21 cellular contexts compared by ENCODE assay signal in the genomic region with DNA sequence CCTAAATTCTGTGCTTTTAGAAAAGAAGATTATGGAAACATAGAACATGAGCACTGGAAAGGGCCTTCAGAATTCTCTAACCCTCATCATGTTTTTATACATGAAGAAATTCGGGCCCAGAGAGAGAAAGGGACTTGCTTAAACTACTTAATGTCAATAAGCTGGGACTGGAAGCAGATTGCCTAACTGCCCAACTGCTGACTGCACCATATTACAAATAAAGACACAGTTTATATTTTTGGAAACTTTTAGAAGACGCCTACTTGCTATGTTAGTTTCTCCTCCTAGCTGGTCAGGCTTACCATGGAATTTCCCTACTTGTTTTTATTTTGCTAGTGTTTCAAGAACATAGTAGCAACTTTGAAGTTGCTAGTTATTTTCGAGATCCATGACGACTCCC. TPM values are rescaled to one million over a fixed set of nuclear protein-coding genes. Genes with fewer than 3 reads are reported as not detected.
DNase-seq lines count a peak whose midpoint lies in the region; ATAC-seq and TF ChIP-seq lines count a peak whose summit lies in the region.
"Had no signal": no experiment of that assay in that cellular context is flagged by ENCODE, and none has a peak within 500 bp of the region (broad histone marks: within the 10 kb centered on the region; RNA-seq: fewer than 3 reads in every experiment).

No MANE protein-coding gene starts in this region.

- H2AFZ ChIP-seq in hepatocyte (no peak overlapping the region), neuronal stem cell (ENCODE audit: low read length) (no peak overlapping the region)

- no peak overlapping the region for H2BK5ac ChIP-seq in neuronal stem cell (ENCODE audit: low read length)

- H4K20me1 ChIP-seq in hepatocyte (ENCODE audit: insufficient read depth, poor library complexity, severe bottlenecking) = no peaks in the 10 kb centered on the region

- no peak overlapping the region for H4K91ac ChIP-seq in neuronal stem cell (ENCODE audit: low read depth, low read length, poor library complexity)

- no peak overlapping the region for H3K4ac ChIP-seq in neuronal stem cell (ENCODE audit: low read length)

- no peak overlapping the region for H2BK15ac ChIP-seq in neuronal stem cell (ENCODE audit: low read length)

- no peak overlapping the region for H2BK120ac ChIP-seq in neuronal stem cell (ENCODE audit: low read depth, low read length)

- H2AK5ac ChIP-seq in neuronal stem cell (ENCODE audit: low read depth, low read length) = no peak overlapping the region

- H3K4me3 ChIP-seq in right cardiac atrium (ENCODE audit: low read length) (no peak overlapping the region), esophagus squamous epithelium (no peak overlapping the region), stomach (no peak overlapping the region), aorta (ENCODE audit: low read length in 2 of 2) (no peak overlapping the region), hepatocyte (no peak overlapping the region), neuronal stem cell (ENCODE audit: low read length in 2 of 2) (no peak overlapping the region)
- H3K4me3 ChIP-seq: SK-N-MC had no signal

- H3K18ac ChIP-seq in neuronal stem cell (ENCODE audit: low read length) = no peak overlapping the region

- no peak for TF ChIP-seq EP300 in stomach (IDR thresholded peaks at IDR 0.05)

- no peak overlapping the region for H3K9ac ChIP-seq in neuronal stem cell (ENCODE audit: low read depth, low read length, poor library complexity)

- no peak overlapping the region for H3K23ac ChIP-seq in neuronal stem cell (ENCODE audit: low read depth, low read length, poor library complexity)

- H3K9me3 ChIP-seq in right cardiac atrium (ENCODE audit: control insufficient read depth, low read length) (no peaks in the 10 kb centered on the region), esophagus squamous epithelium (no peaks in the 10 kb centered on the region), stomach (no peaks in the 10 kb centered on the region), aorta (ENCODE audit: control insufficient read depth, low read length) (no peaks in the 10 kb centered on the region), hepatocyte (ENCODE audit: low read depth) (no peaks in the 10 kb centered on the region), neuronal stem cell (replicated peaks in 1 of 2; ENCODE audit: control insufficient read depth in 2 of 2, insufficient read depth in 1 of 2, low read depth in 1 of 2, low read length in 2 of 2) (no peaks in the 10 kb centered on the region)

- H3K79me1 ChIP-seq in neuronal stem cell (ENCODE audit: low read depth, low read length) = no peaks in the 10 kb centered on the region

- H2BK12ac ChIP-seq in neuronal stem cell (ENCODE audit: low read length) = no peak overlapping the region

- no peak overlapping the region for H4K8ac ChIP-seq in neuronal stem cell (ENCODE audit: low read depth, low read length)

- no peak overlapping the region for H3K4me2 ChIP-seq in hepatocyte
- no peak overlapping the region for H3K4me2 ChIP-seq in neuronal stem cell (ENCODE audit: insufficient read depth, low read length, poor library complexity, severe bottlenecking)

- peaks cover 0 to 18% (median 0%) of the 10 kb centered on the region in 3 donors for H3K36me3 ChIP-seq in esophagus squamous epithelium
- H3K36me3 ChIP-seq in stomach = peaks cover 0 to 4% (median 0%) of the 10 kb centered on the region in 4 donors
- H3K36me3 ChIP-seq in aorta (ENCODE audit: control insufficient read depth in 1 of 2, insufficient read depth in 2 of 2, low read length in 1 of 2) = no peaks in the 10 kb centered on the region
- no peaks in the 10 kb centered on the region for H3K36me3 ChIP-seq in hepatocyte (replicated peaks; ENCODE audit: insufficient read depth, low read depth)
- peaks cover 2 to 5% of the 10 kb centered on the region in 2 donors for H3K36me3 ChIP-seq in neuronal stem cell (replicated peaks in 1 of 2; ENCODE audit: control insufficient read depth in 2 of 2, insufficient read depth in 2 of 2, low read length in 2 of 2)

- WGBS in right cardiac atrium = 72% methylated on average over 4 of the region's 4 CpGs
- 57 to 65% methylated on average over 4 of the region's 4 CpGs for WGBS in esophagus squamous epithelium, 2 donors
- 65 to 77% (median 71%) methylated on average over 4 of the region's 4 CpGs for WGBS in stomach, 5 donors
- WGBS in aorta, 2 donors = 7 to 32% methylated on average over 4 of the region's 4 CpGs
- 72% methylated on average over 4 of the region's 4 CpGs for WGBS in hepatocyte (ENCODE audit: low lambda C conversion rate, missing lambda C conversion rate)
- no CpG with 5 or more reads among the region's 4 CpGs for WGBS in neuronal stem cell (ENCODE audit: extremely low coverage in 2 of 2, insufficient read length in 2 of 2, insufficient replicate concordance in 1 of 2), 2 donors

- intact Hi-C loops in right cardiac atrium (cut with DNase I) (loop anchor here in 3 of 4 donors (10.0 kb wide), 3 partner anchors 82 to 132 kb away; partner anchors contain the start of gene FHL1 (in 1 of the 3)), left ventricle myocardium superior (cut with micrococcal nuclease) (loop anchor here (5.0 kb wide), 1 partner anchor 130 kb away; no protein-coding TSS in a partner anchor), esophagus squamous epithelium (cut with DNase I) (no loop called here), stomach (cut with DNase I; ENCODE audit: low total_unique reads) (no loop called here), aorta (cut with DNase I) (loop anchor here (5.0 kb wide), 2 partner anchors 90 to 130 kb away; no protein-coding TSS in a partner anchor)

- no peak overlapping the region for H3K14ac ChIP-seq in neuronal stem cell (ENCODE audit: low read length)

- H3K4me1 ChIP-seq in right cardiac atrium (ENCODE audit: control insufficient read depth, insufficient read depth, low read length) = peaks cover 1% of the 10 kb centered on the region
- peaks cover 0 to 9% (median 0%) of the 10 kb centered on the region in 3 donors for H3K4me1 ChIP-seq in esophagus squamous epithelium
- H3K4me1 ChIP-seq in stomach = no peaks in the 10 kb centered on the region
- no peaks in the 10 kb centered on the region for H3K4me1 ChIP-seq in aorta (ENCODE audit: control insufficient read depth in 1 of 2, insufficient read depth in 2 of 2, low read length in 2 of 2)
- H3K4me1 ChIP-seq in hepatocyte (ENCODE audit: insufficient read depth) = no peaks in the 10 kb centered on the region
- H3K4me1 ChIP-seq in neuronal stem cell (ENCODE audit: control insufficient read depth in 2 of 2, insufficient read depth in 1 of 2, low read depth in 1 of 2, low read length in 2 of 2) = no peaks in the 10 kb centered on the region

- no peak for TF ChIP-seq CTCF in esophagus squamous epithelium (IDR thresholded peaks at IDR 0.05)
- no peak for TF ChIP-seq CTCF in stomach (IDR thresholded peaks at IDR 0.05)
- TF ChIP-seq CTCF in hepatocyte (IDR thresholded peaks at IDR 0.05; ENCODE audit: poor library complexity) = no peak

- no peaks in the 10 kb centered on the region for H3K27me3 ChIP-seq in right cardiac atrium (ENCODE audit: control insufficient read depth, insufficient read depth)
- no peaks in the 10 kb centered on the region for H3K27me3 ChIP-seq in esophagus squamous epithelium
- H3K27me3 ChIP-seq in stomach = peaks cover 0 to 4% (median 0%) of the 10 kb centered on the region in 3 donors
- no peaks in the 10 kb centered on the region for H3K27me3 ChIP-seq in aorta (ENCODE audit: control insufficient read depth in 1 of 2, insufficient read depth in 2 of 2, low read length in 1 of 2)
- no peaks in the 10 kb centered on the region for H3K27me3 ChIP-seq in hepatocyte
- peaks cover 0 to 3% (median 0%) of the 10 kb centered on the region in 3 experiments for H3K27me3 ChIP-seq in neuronal stem cell (ENCODE audit: control insufficient read depth in 3 of 3, insufficient read depth in 3 of 3, low read depth in 1 of 3, low read length in 3 of 3)

- H3K27ac ChIP-seq in right cardiac atrium (ENCODE audit: low read length) (peak overlapping the region; percentile 37), esophagus squamous epithelium (peak overlapping the region; percentile 15 to 82 (median 76)), stomach (peak overlapping the region in 4 of 5 donors; percentile 66 to 84 (median 76)), aorta (ENCODE audit: low read depth in 1 of 2, low read length in 2 of 2) (peak overlapping the region; percentile 38 to 90), hepatocyte (no peak overlapping the region), neuronal stem cell (replicated peaks; ENCODE audit: low read length) (no peak overlapping the region)
- H3K27ac ChIP-seq: SK-N-MC had no signal

- H3K9me2 ChIP-seq in hepatocyte (replicated peaks; ENCODE audit: insufficient read depth) = no peaks in the 10 kb centered on the region

- TF ChIP-seq POLR2A in esophagus squamous epithelium (IDR thresholded peaks at IDR 0.05) = no peak
- no peak for TF ChIP-seq POLR2A in stomach (IDR thresholded peaks at IDR 0.05)
- TF ChIP-seq POLR2A in GM18505 (IDR thresholded peaks at IDR 0.05; ENCODE audit: borderline replicate concordance, extremely low read depth, insufficient read depth, insufficient read length) = no peak

- DNase-seq in right cardiac atrium (no peak), left ventricle myocardium superior (no peak), esophagus squamous epithelium (lab: John Stamatoyannopoulos, UW) (no peak), stomach (no peak), aorta (no peak), hepatocyte (ENCODE audit: low spot score) (no peak), neuronal stem cell (ENCODE audit: low spot score) (no peak)
- DNase-seq: activated CD4-positive, alpha-beta T cell treated with anti-CD3 and anti-CD28 coated beads for 4 hours; activated T-cell treated with anti-CD3 and anti-CD28 coated beads, Interleukin-2, amount 50 U/mL, for 24 hours; GDM1; H9; KG1; naive thymus-derived CD4-positive, alpha-beta T cell; NCI-H1694; NCI-H526 treated with DMSO at 0.1 percent for 48 hours; RPMI8226; stimulated activated CD4-positive, alpha-beta T cell treated with anti-CD3 and anti-CD28 coated beads, Interleukin-4, amount 100 ng/mL, for 4 hours; stimulated activated naive CD4-positive, alpha-beta T cell treated with Interleukin-2 at 50 U/mL for 16 hours; T-helper 2 cell had no signal

- ATAC-seq in right cardiac atrium = no peak
- no peak for ATAC-seq in left ventricle myocardium superior
- no peak for ATAC-seq in aorta (ENCODE audit: low FRiP score)
- no peak for ATAC-seq in GM18505 (IDR thresholded peaks at IDR 0.05; ENCODE audit: unreplicated experiment)
- ATAC-seq: naive thymus-derived CD4-positive, alpha-beta T cell had no signal

- H3K79me2 ChIP-seq in hepatocyte = no peaks in the 10 kb centered on the region

RNA-seq across cellular contexts. Expression of gene SLC9A6, which starts 47.1 kb away (rescaled TPM):
- total RNA-seq in right cardiac atrium = 10 to 100 TPM; 16.8 to 19.8 (median 18.6) TPM
- 16.0 TPM for polyA plus RNA-seq in right cardiac atrium
- total RNA-seq in left ventricle myocardium superior = 17.3 TPM
- 10 to 100 TPM; 12.8 to 22.0 (median 13.1) TPM for total RNA-seq in esophagus squamous epithelium
- total RNA-seq in stomach = 10 to 100 TPM in 1 of 5 donors, 1 to 10 TPM in 3, under 1 TPM in 1; 0.58 to 26.4 (median 8.8) TPM
- polyA plus RNA-seq in stomach = 1 to 10 TPM; 1.2 to 6.9 (median 3.9) TPM
- 10 to 100 TPM; 14.7 to 17.2 TPM for total RNA-seq in aorta
- polyA plus RNA-seq in aorta = 10 to 100 TPM in 1 of 2 donors, 1 to 10 TPM in 1; 7.0 to 16.7 TPM
- total RNA-seq in hepatocyte = 12.8 and 21.6 TPM in 2 replicates
- polyA plus RNA-seq in hepatocyte = 9.6 and 11.2 TPM in 2 replicates
- polyA plus RNA-seq in neuronal stem cell (2013, experiment 1 of 2) = 7.7 TPM
- 7.8 TPM for polyA plus RNA-seq in neuronal stem cell (2013, experiment 2 of 2)

RNA-seq across cellular contexts. Expression of gene MMGT1, which starts 58.6 kb away (rescaled TPM):
- 10 to 100 TPM; 26.2 to 29.5 (median 26.5) TPM for total RNA-seq in right cardiac atrium
- 7.0 TPM for polyA plus RNA-seq in right cardiac atrium
- 24.7 TPM for total RNA-seq in left ventricle myocardium superior
- total RNA-seq in esophagus squamous epithelium = 10 to 100 TPM; 10.6 to 24.0 (median 18.2) TPM
- total RNA-seq in stomach = 10 to 100 TPM in 4 of 5 donors, 1 to 10 TPM in 1; 4.3 to 27.2 (median 12.9) TPM
- polyA plus RNA-seq in stomach = 1 to 10 TPM; 6.3 to 8.9 (median 7.2) TPM
- 10 to 100 TPM; 27.8 to 33.1 TPM for total RNA-seq in aorta
- 10 to 100 TPM; 19.3 to 25.3 TPM for polyA plus RNA-seq in aorta
- 20.7 and 25.1 TPM in 2 replicates for total RNA-seq in hepatocyte
- 10.2 and 11.9 TPM in 2 replicates for polyA plus RNA-seq in hepatocyte
- polyA plus RNA-seq in neuronal stem cell (2013, experiment 1 of 2) = 18.0 TPM
- 17.7 TPM for polyA plus RNA-seq in neuronal stem cell (2013, experiment 2 of 2)

Comparison
In these comparisons a context has a peak if more than half of its experiments do, and no peak if none do; other contexts are left out.
1. H3K27ac ChIP-seq: peak in right cardiac atrium (single experiment), esophagus squamous epithelium (4 of 4), stomach (4 of 5) and aorta (2 of 2); none in hepatocyte (single experiment) and neuronal stem cell (single experiment).
2. intact Hi-C loops: an anchor here in right cardiac atrium (10.0 kb wide), left ventricle myocardium superior (5.0 kb wide) and aorta (5.0 kb wide); none called in esophagus squamous epithelium and stomach.